13 cellular contexts compared by ENCODE assay signal in genomic region chr10:112585052-112585451, GRCh38.
DNase-seq lines count a peak whose midpoint lies in the region; ATAC-seq, FAIRE-seq and TF ChIP-seq lines count a peak whose summit lies in the region.
"Had no signal": no experiment of that assay in that cellular context is flagged by ENCODE, and none has a peak within 500 bp of the region (broad histone marks: within the 10 kb centered on the region; RNA-seq: fewer than 3 reads in every experiment).

No MANE protein-coding gene starts in this region.

- TF ChIP-seq RAD21 in A549 (conservative IDR thresholded peaks at IDR 0.05 in 1 of 2, IDR thresholded peaks at IDR 0.05 in 1 of 2): 0 out of 5 replicates have a peak, but pooled peaks of 1 of the 2 experiments have one; percentile 15

- peak overlapping the region; percentile 76 for H3K4me2 ChIP-seq in A549

- POLR2A ChIA-PET in A549 (lab: Yijun Ruan, JAX): interaction anchor here (0.8 kb wide), 1 partner anchor 365 kb away, joined by 4 read pairs; the partner anchor contains the start of gene TCF7L2

- no peak for TF ChIP-seq POLR2A in A549 (IDR thresholded peaks at IDR 0.05; ENCODE audit: low read length)

- H3K4me3 ChIP-seq in A549: no peak overlapping the region
- H3K4me3 ChIP-seq in astrocyte of the spinal cord (ENCODE audit: low read depth, low read length): no peak overlapping the region
- H3K4me3 ChIP-seq: transverse colon had no signal

- H3K27ac ChIP-seq in A549: peak overlapping the region; percentile 69 to 71
- H3K27ac ChIP-seq: transverse colon had no signal

- WGBS in A549 (ENCODE audit: missing lambda C conversion rate): under 1% methylated on average over 4 of the region's 4 CpGs

- TF ChIP-seq CTCF in A549 (IDR thresholded peaks at IDR 0.05) (no peak), astrocyte of the spinal cord (IDR thresholded peaks at IDR 0.05; ENCODE audit: low read depth, low read length) (no peak)

- FAIRE-seq in A549 (lab: Jason Lieb, UNC) (no peak), frontal cortex (lab: Jason Lieb, UNC) (no peak)
- FAIRE-seq: endothelial cell of umbilical vein had no signal

- ATAC-seq in A549: peak; percentile 95 to 96
- ATAC-seq: naive thymus-derived CD4-positive, alpha-beta T cell had no signal

- H3K9me3 ChIP-seq in A549: no peaks in the 10 kb centered on the region
- H3K9me3 ChIP-seq: transverse colon had no signal

- H3K4me1 ChIP-seq in A549: peaks cover 46% of the 10 kb centered on the region

- no peak for TF ChIP-seq EP300 in A549 (IDR thresholded peaks at IDR 0.05)

- DNase-seq in A549 (ENCODE audit: low read depth in 1 of 2, low spot score in 1 of 2): peak; percentile 58 to 59
- peak; percentile 39 for DNase-seq in HPDE6-E6E7 (ENCODE audit: extremely low spot score)
- peak; percentile 49 for DNase-seq in astrocyte of the spinal cord (ENCODE audit: low read depth, low spot score)
- peak; percentile 16 for DNase-seq in kidney tubule cell (ENCODE audit: low spot score)
- no peak for DNase-seq in SKM-1 treated with dmso at 0.1 percent for 144 hours (lab: John Stamatoyannopoulos, UW; ENCODE audit: unreplicated experiment)
- no peak for DNase-seq in NCI-H2227 (lab: John Stamatoyannopoulos, UW; ENCODE audit: unreplicated experiment)
- no peak for DNase-seq in NCI-H510A treated with DMSO at 0.1 percent for 48 hours (lab: John Stamatoyannopoulos, UW)
- no peak for DNase-seq in frontal cortex (ENCODE audit: low spot score in 2 of 2)
- DNase-seq: activated CD8-positive, alpha-beta memory T cell treated with anti-CD3 and anti-CD28 coated beads, Interleukin-2, amount 50 U/mL, for 4 hours; naive thymus-derived CD4-positive, alpha-beta T cell; NCI-H1694; transverse colon had no signal

- in situ Hi-C loops in astrocyte of the spinal cord (cut with HindIII; ENCODE audit: low sequenced_read_pairs): no loop called here

- CTCF ChIA-PET in A549 (lab: Yijun Ruan, JAX): interaction anchor here (0.6 to 2.7 kb wide), 5 partner anchors 11 to 801 kb away, joined by 3 to 7 read pairs (median 4); no protein-coding TSS in a partner anchor

TF ChIP-seq in A549, 52 proteins besides CTCF, POLR2A, EP300 and RAD21:
- TF ChIP-seq JUNB (IDR thresholded peaks at IDR 0.05) (peak; percentile 64), FOSL2 (IDR thresholded peaks at IDR 0.05) (peak; percentile 13; the same call in 1 of the 2 replicates), FOSL2 (CRISPR knock-in tag; IDR thresholded peaks at IDR 0.05) (peak; percentile 55), MAX (IDR thresholded peaks at IDR 0.05) (no peak), JUN (IDR thresholded peaks at IDR 0.05) (peak in 1 of 2 experiments; percentile 48; a peak in 1 of 5 replicates), SMC3 (IDR thresholded peaks at IDR 0.05) (0 out of 3 replicates have a peak, but pooled peaks have one; percentile 17), CHD4 (IDR thresholded peaks at IDR 0.05; ENCODE audit: borderline replicate concordance) (no peak)

Comparison
In these comparisons a context has a peak if more than half of its experiments do, and no peak if none do; other contexts are left out.
1. DNase-seq: peak in A549 (2 of 2), HPDE6-E6E7 (single experiment), astrocyte of the spinal cord (single experiment) and kidney tubule cell (single experiment); none in SKM-1 treated with dmso at 0.1 percent for 144 hours (single experiment), NCI-H2227 (single experiment), NCI-H510A treated with DMSO at 0.1 percent for 48 hours (single experiment) and frontal cortex (0 of 2).